ENCODE assay signal across 19 cellular contexts in genomic region chr11:126602993-126603392, GRCh38.
"Had no signal": no experiment of that assay in that cellular context is flagged by ENCODE, and none has a peak within 500 bp of the region (broad histone marks: within the 10 kb centered on the region; RNA-seq: fewer than 3 reads in every experiment).

No MANE protein-coding gene starts in this region.

- H3K4me1 ChIP-seq: SJSA1 had no signal

- H3K4me3 ChIP-seq: SJSA1, SK-N-MC had no signal

- H3K27ac ChIP-seq: SJSA1, SK-N-MC had no signal

- H3K36me3 ChIP-seq: SJSA1 had no signal

- DNase-seq: KBM-7, MV-4-11, NCI-H1048, NCI-H1105, NCI-H1417, NCI-H1436 treated with DMSO at 0.1 percent for 48 hours, NCI-H1694, NCI-H1930, NCI-H2081, NCI-H2107, NCI-H226, NCI-H446, NCI-H524 treated with DMSO at 0.1 percent for 48 hours, NCI-H774, Right ventricle myocardium superior, RPMI8226, SIG-M5 had no signal

- H3K9me3 ChIP-seq: SJSA1 had no signal

- H3K27me3 ChIP-seq: SJSA1 had no signal
